14 cellular contexts compared by ENCODE assay signal in genomic region chr4:122131562-122132157, GRCh38. TPM values are rescaled to one million over a fixed set of nuclear protein-coding genes. Genes with fewer than 3 reads are reported as not detected.
A peak's percentile ranks its signal among the peaks of the same experiment; 100 is the strongest.
DNase-seq lines count a peak whose midpoint lies in the region; ATAC-seq and TF ChIP-seq lines count a peak whose summit lies in the region.
"Had no signal": no experiment of that assay in that cellular context is flagged by ENCODE, and none has a peak within 500 bp of the region (broad histone marks: within the 10 kb centered on the region; RNA-seq: fewer than 3 reads in every experiment).

No MANE protein-coding gene starts in this region.

- H3K9me3 Mint-ChIP-seq in activated T-cell treated with anti-CD3 and anti-CD28 coated beads, Interleukin-2, amount 50 U/mL, for 24 hours: peaks cover 7% of the 10 kb centered on the region
- peaks cover 9% of the 10 kb centered on the region for H3K9me3 Mint-ChIP-seq in activated CD8-positive, alpha-beta T cell treated with anti-CD3 and anti-CD28 coated beads for 36 hours
- H3K9me3 Mint-ChIP-seq: type B pancreatic cell had no signal

- no peak for TF ChIP-seq POLR2A in prostate gland (IDR thresholded peaks at IDR 0.05)

- DNase-seq in activated T-cell treated with anti-CD3 and anti-CD28 coated beads, Interleukin-2, amount 50 U/mL, for 24 hours: no peak
- no peak for DNase-seq in activated T-cell treated with anti-CD3 and anti-CD28 coated beads, Interleukin-2, amount 50 U/mL, for 48 hours
- DNase-seq in activated CD8-positive, alpha-beta T cell treated with anti-CD3 and anti-CD28 coated beads for 36 hours: peak; percentile 4
- DNase-seq in stimulated activated naive CD8-positive, alpha-beta T cell treated with anti-CD3 and anti-CD28 coated beads, Interleukin-15, Interleukin-2, amounts not matched to agents 100 U/mL and 50 U/mL, for 24 hours: no peak
- DNase-seq in prostate gland (ENCODE audit: low spot score) (no peak), SIG-M5 (lab: John Stamatoyannopoulos, UW) (no peak)
- DNase-seq in stimulated activated naive CD4-positive, alpha-beta T cell treated with Interleukin-2 at 50 U/mL for 16 hours (lab: John Stamatoyannopoulos, UW): no peak
- DNase-seq: NCI-H187 treated with DMSO at 0.1 percent for 48 hours, PC-9, spleen, T1000 had no signal

- WGBS in prostate gland: 69% methylated on average over 5 of the region's 5 CpGs

- peaks cover 2% of the 10 kb centered on the region for H3K36me3 Mint-ChIP-seq in activated T-cell treated with anti-CD3 and anti-CD28 coated beads, Interleukin-2, amount 50 U/mL, for 24 hours (ENCODE audit: low read depth)
- H3K36me3 Mint-ChIP-seq in activated CD8-positive, alpha-beta T cell treated with anti-CD3 and anti-CD28 coated beads for 36 hours (ENCODE audit: low read depth): no peaks in the 10 kb centered on the region
- H3K36me3 Mint-ChIP-seq: type B pancreatic cell had no signal

- H3K36me3 ChIP-seq in prostate gland: no peaks in the 10 kb centered on the region
- H3K36me3 ChIP-seq: spleen had no signal

- H3K4me3 Mint-ChIP-seq in activated T-cell treated with anti-CD3 and anti-CD28 coated beads, Interleukin-2, amount 50 U/mL, for 24 hours: peak overlapping the region; percentile 23
- no peak overlapping the region for H3K4me3 Mint-ChIP-seq in activated CD8-positive, alpha-beta T cell treated with anti-CD3 and anti-CD28 coated beads for 36 hours
- H3K4me3 Mint-ChIP-seq: type B pancreatic cell had no signal

- ATAC-seq in HG02885 (IDR thresholded peaks at IDR 0.05; ENCODE audit: poor library complexity, unreplicated experiment): peak; percentile 69
- ATAC-seq in activated CD8-positive, alpha-beta T cell treated with anti-CD3 and anti-CD28 coated beads for 36 hours: peak; percentile 80
- peak; percentile 43 for ATAC-seq in stimulated activated naive CD8-positive, alpha-beta T cell treated with anti-CD3 and anti-CD28 coated beads, Interleukin-15, Interleukin-2, amounts not matched to agents 100 U/mL and 50 U/mL, for 24 hours

- H3K4me3 ChIP-seq in prostate gland: no peak overlapping the region
- H3K4me3 ChIP-seq: hepatocyte, PC-9, spleen had no signal

- H3K9me3 ChIP-seq in prostate gland: no peaks in the 10 kb centered on the region
- H3K9me3 ChIP-seq: spleen had no signal

- TF ChIP-seq CTCF in activated CD8-positive, alpha-beta T cell treated with anti-CD3 and anti-CD28 coated beads for 36 hours (IDR thresholded peaks at IDR 0.05): no peak
- TF ChIP-seq CTCF in prostate gland (IDR thresholded peaks at IDR 0.05): no peak

- H3K4me1 Mint-ChIP-seq in activated T-cell treated with anti-CD3 and anti-CD28 coated beads, Interleukin-2, amount 50 U/mL, for 24 hours (ENCODE audit: low read depth): peaks cover 33% of the 10 kb centered on the region
- H3K4me1 Mint-ChIP-seq in activated CD8-positive, alpha-beta T cell treated with anti-CD3 and anti-CD28 coated beads for 36 hours (ENCODE audit: low read depth): peaks cover 18% of the 10 kb centered on the region

- intact Hi-C loops in activated CD8-positive, alpha-beta T cell treated with anti-CD3 and anti-CD28 coated beads for 36 hours (cut with micrococcal nuclease): no loop called here
- intact Hi-C loops in prostate gland (cut with DNase I): no loop called here

- H3K27ac Mint-ChIP-seq in activated T-cell treated with anti-CD3 and anti-CD28 coated beads, Interleukin-2, amount 50 U/mL, for 24 hours: peak overlapping the region; percentile 78
- H3K27ac Mint-ChIP-seq in activated CD8-positive, alpha-beta T cell treated with anti-CD3 and anti-CD28 coated beads for 36 hours: peak overlapping the region; percentile 65
- H3K27ac Mint-ChIP-seq: type B pancreatic cell had no signal

- no peak overlapping the region for H3K27ac ChIP-seq in prostate gland
- H3K27ac ChIP-seq: hepatocyte, PC-9 had no signal

- POLR2A ChIA-PET in activated CD8-positive, alpha-beta T cell treated with anti-CD3 and anti-CD28 coated beads for 36 hours (lab: Charles Lee): no interaction called here

- no peaks in the 10 kb centered on the region for H3K4me1 ChIP-seq in prostate gland (replicated peaks)
- H3K4me1 ChIP-seq: spleen had no signal

- H3K27me3 Mint-ChIP-seq in activated T-cell treated with anti-CD3 and anti-CD28 coated beads, Interleukin-2, amount 50 U/mL, for 24 hours: no peaks in the 10 kb centered on the region
- H3K27me3 Mint-ChIP-seq in activated CD8-positive, alpha-beta T cell treated with anti-CD3 and anti-CD28 coated beads for 36 hours: no peaks in the 10 kb centered on the region
- H3K27me3 Mint-ChIP-seq: type B pancreatic cell had no signal

- no peaks in the 10 kb centered on the region for H3K27me3 ChIP-seq in prostate gland (replicated peaks; ENCODE audit: insufficient read depth)
- H3K27me3 ChIP-seq: hepatocyte, spleen had no signal

- CTCF ChIA-PET in activated CD8-positive, alpha-beta T cell treated with anti-CD3 and anti-CD28 coated beads for 36 hours (lab: Charles Lee): interaction anchor here (0.6 to 1.7 kb wide), 3 partner anchors 8 to 175 kb away, joined by 3 to 6 read pairs (median 3); no protein-coding TSS in a partner anchor

RNA-seq across cellular contexts. Expression of gene BLTP1, which starts 20.5 kb away (rescaled TPM):
- total RNA-seq in activated CD8-positive, alpha-beta T cell treated with anti-CD3 and anti-CD28 coated beads for 36 hours: 10 to 100 TPM; 17.9 to 19.0 TPM
- 100 to 1,000 TPM in 1 of 2 donors, 10 to 100 TPM in 1; 53.6 to 116 TPM for total RNA-seq in prostate gland
